Comparison of ENCODE assay signal across 8 cellular contexts in genomic region chr5:113293613-113294340, GRCh38.
DNase-seq lines count a peak whose midpoint lies in the region; ATAC-seq and TF ChIP-seq lines count a peak whose summit lies in the region.

No MANE protein-coding gene starts in this region.

- H3K4me3 ChIP-seq in mesodermal cell (ENCODE audit: extremely low read depth, insufficient read depth, low read length, poor library complexity, severe bottlenecking) (peak overlapping the region; percentile 79), aorta (ENCODE audit: low read length in 2 of 2) (peak overlapping the region; percentile 66 to 94)

- H3K27me3 ChIP-seq in aorta (ENCODE audit: control insufficient read depth in 1 of 2, insufficient read depth in 2 of 2, low read length in 1 of 2): no peaks in the 10 kb centered on the region

- ATAC-seq in aorta (ENCODE audit: low FRiP score): peak; percentile 17

- DNase-seq in GM13977 (ENCODE audit: low spot score) (peak; percentile 40), HCEC 1CT (peak; percentile 52), dermis blood vessel endothelial cell (peak; percentile 49), aorta (no peak), iPS-NIHi11 (ENCODE audit: low spot score) (no peak), NCI-H446 treated with DMSO at 0.1 percent for 48 hours (lab: John Stamatoyannopoulos, UW) (no peak)

- 1% methylated on average over 12 to 17 of the region's 26 CpGs for WGBS in mesodermal cell (ENCODE audit: insufficient coverage in 2 of 2), 2 experiments
- WGBS in aorta, 2 donors: 3% methylated on average over 26 of the region's 26 CpGs

- H3K27ac ChIP-seq in mesodermal cell (ENCODE audit: low read depth, low read length, severe bottlenecking) (no peak overlapping the region), aorta (ENCODE audit: low read depth in 1 of 2, low read length in 2 of 2) (no peak overlapping the region)

- H3K9me3 ChIP-seq in mesodermal cell (ENCODE audit: control insufficient read depth, low read length) (no peaks in the 10 kb centered on the region), aorta (ENCODE audit: control insufficient read depth, low read length) (peaks cover 1% of the 10 kb centered on the region)

- in situ Hi-C loops in GM13977 (cut with MboI; ENCODE audit: low pct_unique_long_range_greater_than_20kb, low sequenced_read_pairs, unreplicated experiment): no loop called here

- peaks cover 13% of the 10 kb centered on the region for H3K4me1 ChIP-seq in mesodermal cell (ENCODE audit: control insufficient read depth, insufficient read depth, low read length, poor library complexity, severe bottlenecking)
- no peaks in the 10 kb centered on the region for H3K4me1 ChIP-seq in aorta (ENCODE audit: control insufficient read depth in 1 of 2, insufficient read depth in 2 of 2, low read length in 2 of 2)

- intact Hi-C loops in aorta (cut with DNase I): no loop called here

- H3K36me3 ChIP-seq in mesodermal cell (ENCODE audit: control insufficient read depth, insufficient read depth, low read length) (no peaks in the 10 kb centered on the region), aorta (ENCODE audit: control insufficient read depth in 1 of 2, insufficient read depth in 2 of 2, low read length in 1 of 2) (no peaks in the 10 kb centered on the region)

- TF ChIP-seq CTCF in GM13977 (IDR thresholded peaks at IDR 0.05; ENCODE audit: extremely low read depth, insufficient read depth, missing control alignments): no peak

TF ChIP-seq in PFSK-1, 5 proteins besides CTCF, POLR2A, EP300 and RAD21:
- no peak for TF ChIP-seq POLR2AphosphoS5 (IDR thresholded peaks at IDR 0.05; ENCODE audit: low read depth, low read length)
- no peak for TF ChIP-seq FOXP2 (optimal IDR thresholded peaks at IDR 0.05; ENCODE audit: borderline replicate concordance, extremely low read depth, extremely low read length, insufficient read depth)
- TF ChIP-seq TAF1 (IDR thresholded peaks at IDR 0.05; ENCODE audit: borderline replicate concordance, insufficient read depth, low read length): 0 out of 2 replicates have a peak, but pooled peaks have one; percentile 27
- no peak for TF ChIP-seq SIN3A (IDR thresholded peaks at IDR 0.05; ENCODE audit: borderline replicate concordance, insufficient read depth, low read length)
TF ChIP-seq in PFSK-1: peak in this region for 1.

Comparison
In these comparisons a context has a peak if more than half of its experiments do, and no peak if none do; other contexts are left out.
1. DNase-seq: peak in GM13977 (single experiment), HCEC 1CT (single experiment) and dermis blood vessel endothelial cell (single experiment); none in aorta (0 of 2), iPS-NIHi11 (single experiment) and NCI-H446 treated with DMSO at 0.1 percent for 48 hours (single experiment).